ENCODE assay signal across 8 cellular contexts in genomic region chr16:56317998-56318912, GRCh38.
DNase-seq lines count a peak whose midpoint lies in the region; ATAC-seq and FAIRE-seq lines count a peak whose summit lies in the region.

No MANE protein-coding gene starts in this region.

- H3K4me3 ChIP-seq in BLaER1 (no peak overlapping the region), mesendoderm (ENCODE audit: low read length) (no peak overlapping the region)

- peak; percentile 93 for DNase-seq in GM19240 (ENCODE audit: insufficient read length, low spot score)
- peak; percentile 62 for DNase-seq in NOMO-1 treated with DMSO at 0.1 percent for 48 hours (lab: John Stamatoyannopoulos, UW; ENCODE audit: unreplicated experiment)
- DNase-seq in activated CD8-positive, alpha-beta memory T cell treated with anti-CD3 and anti-CD28 coated beads, Interleukin-2, amount 50 U/mL, for 48 hours = peak; percentile 91
- DNase-seq in mesendoderm = peak; percentile 80
- DNase-seq in stimulated activated CD8-positive, alpha-beta memory T cell treated with anti-CD3 and anti-CD28 coated beads, Interleukin-15, amount 100 ng/mL, for 4 hours (ENCODE audit: low read depth in 2 of 2) = peak; percentile 37 to 39

- no peak overlapping the region for H2AK5ac ChIP-seq in mesendoderm (ENCODE audit: low read length)

- H3K18ac ChIP-seq in mesendoderm (ENCODE audit: low read length) = peak overlapping the region; percentile 18

- H3K9ac ChIP-seq in BLaER1 (no peak overlapping the region), mesendoderm (ENCODE audit: low read length) (peak overlapping the region; percentile 66)

- H4K5ac ChIP-seq in mesendoderm (ENCODE audit: low read length) = no peak overlapping the region

- H4K20me1 ChIP-seq in BLaER1 = no peaks in the 10 kb centered on the region

- no peak overlapping the region for H4K8ac ChIP-seq in mesendoderm (ENCODE audit: low read depth, low read length)

- H3K36me3 ChIP-seq in BLaER1 (no peaks in the 10 kb centered on the region), mesendoderm (ENCODE audit: control insufficient read depth, insufficient read depth, low read length) (no peaks in the 10 kb centered on the region)

- H3K79me2 ChIP-seq in mesendoderm (ENCODE audit: control insufficient read depth, insufficient read depth, low read length) = no peaks in the 10 kb centered on the region

- peaks cover 30% of the 10 kb centered on the region for H3K4me1 ChIP-seq in BLaER1
- H3K4me1 ChIP-seq in mesendoderm (ENCODE audit: control insufficient read depth, low read depth, low read length) = no peaks in the 10 kb centered on the region

- no peak overlapping the region for H3K23ac ChIP-seq in mesendoderm (ENCODE audit: low read length)

- H3K9me3 ChIP-seq in BLaER1 = no peaks in the 10 kb centered on the region

- WGBS in mesendoderm (ENCODE audit: extremely low coverage, insufficient coverage, low lambda C conversion rate) = no CpG with 5 or more reads among the region's 29 CpGs

- H2BK5ac ChIP-seq in mesendoderm (ENCODE audit: low read length) = no peak overlapping the region

- no peak overlapping the region for H3K27ac ChIP-seq in BLaER1
- H3K27ac ChIP-seq in mesendoderm (ENCODE audit: low read depth, low read length) = no peak overlapping the region

- no peak overlapping the region for H3K4ac ChIP-seq in mesendoderm (ENCODE audit: low read depth, low read length)

- H3K79me1 ChIP-seq in mesendoderm (ENCODE audit: low read length) = no peaks in the 10 kb centered on the region

- peak overlapping the region; percentile 81 for H3K56ac ChIP-seq in mesendoderm (ENCODE audit: low read length)

- H3K4me2 ChIP-seq in BLaER1 (peak overlapping the region; percentile 78), mesendoderm (ENCODE audit: low read length) (peak overlapping the region; percentile 66)

- no peak overlapping the region for H2BK120ac ChIP-seq in mesendoderm (ENCODE audit: low read depth, low read length)

- ATAC-seq in HG03442 (IDR thresholded peaks at IDR 0.05; ENCODE audit: unreplicated experiment) = peak; percentile 93

- H3K27me3 ChIP-seq in BLaER1 = no peaks in the 10 kb centered on the region
- no peaks in the 10 kb centered on the region for H3K27me3 ChIP-seq in mesendoderm (ENCODE audit: insufficient read depth, low read length, poor library complexity)

- H2BK15ac ChIP-seq in mesendoderm (replicated peaks; ENCODE audit: low read depth) = no peak overlapping the region

- FAIRE-seq in endometrium (lab: Jason Lieb, UNC) = peak; percentile 50

Comparison
In these comparisons a context has a peak if more than half of its experiments do, and no peak if none do; other contexts are left out.
1. DNase-seq: peak in every context shown above with its lines; median percentile 93 in GM19240; 91 in activated CD8-positive, alpha-beta memory T cell treated with anti-CD3 and anti-CD28 coated beads, Interleukin-2, amount 50 U/mL, for 48 hours; 80 in mesendoderm; 62 in NOMO-1 treated with DMSO at 0.1 percent for 48 hours; 38 in stimulated activated CD8-positive, alpha-beta memory T cell treated with anti-CD3 and anti-CD28 coated beads, Interleukin-15, amount 100 ng/mL, for 4 hours.